In the genomic region with DNA sequence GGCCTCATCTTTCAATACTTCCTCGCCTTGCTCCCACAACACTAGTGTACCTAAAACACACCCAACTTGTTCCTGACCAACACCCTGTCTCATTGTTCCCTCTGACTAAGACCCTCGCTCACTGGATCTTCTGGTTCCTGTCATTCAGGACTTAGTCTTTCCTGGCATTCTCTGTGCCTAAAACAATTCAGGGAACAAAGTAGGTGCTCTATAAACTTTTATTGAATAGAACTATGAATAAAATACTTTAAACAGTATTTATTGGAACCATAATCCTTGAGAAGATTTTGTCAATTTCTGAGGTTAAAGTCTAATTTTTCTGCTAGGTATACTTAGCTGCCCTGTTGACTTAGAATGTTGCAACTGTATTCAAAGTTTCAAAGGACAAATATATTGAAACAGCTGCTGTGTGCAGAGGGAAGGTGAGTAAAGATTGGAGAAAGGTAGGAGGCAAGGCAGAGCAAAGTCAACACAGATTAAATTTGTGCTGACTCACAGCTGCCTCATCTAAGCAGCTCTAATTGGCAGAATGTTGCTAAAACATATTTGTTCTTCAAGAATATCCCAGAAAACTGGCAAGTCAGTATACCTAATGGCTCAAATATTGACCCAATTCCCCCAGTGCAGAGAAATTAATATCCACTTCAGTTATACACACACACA, we compare ENCODE assay signal across 12 cellular contexts. TPM values are rescaled to one million over a fixed set of nuclear protein-coding genes. Genes with fewer than 3 reads are reported as not detected.
DNase-seq lines count a peak whose midpoint lies in the region; ATAC-seq, FAIRE-seq and TF ChIP-seq lines count a peak whose summit lies in the region.
"Had no signal": no experiment of that assay in that cellular context is flagged by ENCODE, and none has a peak within 500 bp of the region (broad histone marks: within the 10 kb centered on the region; RNA-seq: fewer than 3 reads in every experiment).

No MANE protein-coding gene starts in this region.

- H3K9ac ChIP-seq in adipocyte (ENCODE audit: low read length) (peak overlapping the region; percentile 13), kidney (ENCODE audit: low read length in 2 of 2) (peak overlapping the region in 1 of 2 donors; percentile 19)

- H3K27ac ChIP-seq in kidney (ENCODE audit: low read depth in 2 of 2, low read length in 2 of 2) (peak overlapping the region; percentile 77 to 80), A673 (ENCODE audit: low read depth, low read length, poor library complexity, severe bottlenecking) (no peak overlapping the region), right atrium auricular region (no peak overlapping the region)

- in situ Hi-C loops in GM13976 (cut with MboI; ENCODE audit: low sequenced_read_pairs, unreplicated experiment): no loop called here

- TF ChIP-seq CTCF in kidney (IDR thresholded peaks at IDR 0.05; ENCODE audit: borderline replicate concordance, extremely low read depth, insufficient read depth) (no peak), GM13976 (IDR thresholded peaks at IDR 0.05; ENCODE audit: borderline replicate concordance, control extremely low read depth, extremely low read depth, insufficient read depth, missing control alignments) (no peak), A673 (conservative IDR thresholded peaks at IDR 0.05; ENCODE audit: low read depth, low read length) (no peak), right atrium auricular region (IDR thresholded peaks at IDR 0.05) (no peak)

- POLR2A ChIA-PET in A673 (lab: Charles Lee; ENCODE audit: low non-redundant PET): no interaction called here

- BruUV-seq in A673 (replicated peaks; lab: Mats Ljungman, UMichigan): no TSS peak

- H3K36me3 ChIP-seq in adipocyte (ENCODE audit: control insufficient read depth, insufficient read depth, low read length, severe bottlenecking) (no peaks in the 10 kb centered on the region), kidney (ENCODE audit: control insufficient read depth in 1 of 2, insufficient read depth in 2 of 2, low read length in 2 of 2) (no peaks in the 10 kb centered on the region), A673 (ENCODE audit: insufficient read depth, low read length, poor library complexity, severe bottlenecking) (no peaks in the 10 kb centered on the region), right atrium auricular region (no peaks in the 10 kb centered on the region)

- CTCF ChIA-PET in A673 (lab: Charles Lee): interaction anchor here (1.2 kb wide), 1 partner anchor 312 kb away, joined by 3 read pairs; no protein-coding TSS in a partner anchor

- no peak for ATAC-seq in HG02938 (IDR thresholded peaks at IDR 0.05; ENCODE audit: unreplicated experiment)

- intact Hi-C loops in kidney (cut with DNase I): no loop called here
- intact Hi-C loops in A673 (cut with micrococcal nuclease; ENCODE audit: unreplicated experiment): loop anchor here (10.0 kb wide), 1 partner anchor 759 kb away; no protein-coding TSS in a partner anchor

- H3K4me3 ChIP-seq in adipocyte (ENCODE audit: low read length) (no peak overlapping the region), kidney (ENCODE audit: low read length in 2 of 2) (no peak overlapping the region), A673 (ENCODE audit: low read depth, low read length, poor library complexity, severe bottlenecking) (no peak overlapping the region), right atrium auricular region (no peak overlapping the region)

- no peak for FAIRE-seq in kidney (lab: Jason Lieb, UNC)

- peaks cover 29% of the 10 kb centered on the region for H3K4me1 ChIP-seq in adipocyte (ENCODE audit: control insufficient read depth, insufficient read depth, low read length)
- peaks cover 7 to 21% of the 10 kb centered on the region in 2 donors for H3K4me1 ChIP-seq in kidney (ENCODE audit: control insufficient read depth in 1 of 2, insufficient read depth in 1 of 2, low read depth in 1 of 2, low read length in 2 of 2)
- no peaks in the 10 kb centered on the region for H3K4me1 ChIP-seq in A673 (ENCODE audit: insufficient read depth, low read length, poor library complexity, severe bottlenecking)
- H3K4me1 ChIP-seq in right atrium auricular region: no peaks in the 10 kb centered on the region

- H3K9me3 ChIP-seq in adipocyte (ENCODE audit: control insufficient read depth, low read length) (no peaks in the 10 kb centered on the region), kidney (ENCODE audit: control insufficient read depth in 1 of 2, low read length in 2 of 2) (no peaks in the 10 kb centered on the region), A673 (ENCODE audit: low read depth, low read length, poor library complexity, severe bottlenecking) (no peaks in the 10 kb centered on the region), right atrium auricular region (no peaks in the 10 kb centered on the region)

- DNase-seq in NCI-H82 (lab: John Stamatoyannopoulos, UW) (peak; percentile 39), NCI-H82 treated with DMSO at 0.1 percent for 48 hours (lab: John Stamatoyannopoulos, UW; ENCODE audit: unreplicated experiment) (no peak), adipocyte (ENCODE audit: low read depth) (peak; percentile 48), kidney (no peak), GM13976 (ENCODE audit: low spot score) (no peak), A673 (ENCODE audit: low spot score) (no peak), right atrium auricular region (ENCODE audit: low spot score) (no peak)
- DNase-seq: activated naive CD4-positive, alpha-beta T cell treated with anti-CD3 and anti-CD28 coated beads for 36 hours; stimulated activated CD4-positive, alpha-beta T cell treated with anti-CD3 and anti-CD28 coated beads, Interleukin-1b, Interleukin-23, amount 100 ng/mL, for 48 hours had no signal

- H3K27me3 ChIP-seq in adipocyte (replicated peaks; ENCODE audit: control insufficient read depth, insufficient read depth, low read length): no peaks in the 10 kb centered on the region
- H3K27me3 ChIP-seq in A673 (replicated peaks; ENCODE audit: insufficient read depth, low read depth, low read length, poor library complexity): no peaks in the 10 kb centered on the region
- no peaks in the 10 kb centered on the region for H3K27me3 ChIP-seq in right atrium auricular region

RNA-seq across cellular contexts. Expression of a gene that starts 37.6 kb away (rescaled TPM):
- total RNA-seq in kidney: 0.28 TPM
- polyA plus RNA-seq in kidney (ENCODE audit: insufficient read depth, low read depth, low replicate concordance): 133 TPM
- total RNA-seq in A673 (2021): not detected in 2 replicates
- total RNA-seq in right atrium auricular region: not detected
- total RNA-seq: activated naive CD4-positive, alpha-beta T cell treated with anti-CD3 and anti-CD28 coated beads for 36 hours; epithelial cell of proximal tubule; NCI-H460 had no signal

RNA-seq across cellular contexts. Expression of a gene that starts 54.7 kb away (rescaled TPM):
- 23.8 TPM for total RNA-seq in kidney
- 48.8 TPM for polyA plus RNA-seq in kidney (ENCODE audit: insufficient read depth, low read depth, low replicate concordance)
- total RNA-seq in A673 (2021): 8.4 and 10.0 TPM in 2 replicates
- 10 to 100 TPM; 13.2 to 13.4 TPM for total RNA-seq in right atrium auricular region

Comparison
In these comparisons a context has a peak if more than half of its experiments do, and no peak if none do; other contexts are left out.
1. DNase-seq: peak in NCI-H82 (single experiment) and adipocyte (single experiment); none in NCI-H82 treated with DMSO at 0.1 percent for 48 hours (single experiment), kidney (single experiment), GM13976 (single experiment), A673 (single experiment) and right atrium auricular region (single experiment).
2. H3K27ac ChIP-seq: peak in kidney (2 of 2); none in A673 (single experiment) and right atrium auricular region (0 of 2).